ENCODE assay signal across 10 cellular contexts in the genomic region with DNA sequence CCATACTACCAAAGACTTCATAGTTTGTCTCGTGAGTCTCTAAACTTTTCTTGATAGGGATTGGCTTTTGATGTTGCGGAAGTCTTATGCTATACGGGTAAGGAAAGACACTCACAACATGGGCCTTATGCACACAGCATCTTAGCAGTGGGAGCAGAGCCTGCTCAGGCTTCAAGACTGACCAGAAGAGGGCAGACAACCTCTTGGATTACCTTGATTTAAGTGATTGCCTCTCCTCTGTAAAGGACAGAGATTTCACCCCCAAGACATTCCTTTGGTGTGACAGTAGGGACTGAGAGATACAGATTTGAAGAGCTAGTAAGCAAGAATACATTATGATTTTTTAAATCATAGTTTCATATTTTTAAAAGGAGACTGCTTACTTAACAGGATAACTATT.
A peak's percentile ranks its signal among the peaks of the same experiment; 100 is the strongest.
DNase-seq lines count a peak whose midpoint lies in the region; ATAC-seq and TF ChIP-seq lines count a peak whose summit lies in the region.
"Had no signal": no experiment of that assay in that cellular context is flagged by ENCODE, and none has a peak within 500 bp of the region (broad histone marks: within the 10 kb centered on the region; RNA-seq: fewer than 3 reads in every experiment).

No MANE protein-coding gene starts in this region.

- H4K20me1 ChIP-seq in smooth muscle cell (ENCODE audit: low read depth), result no peaks in the 10 kb centered on the region

- H3K4me3 ChIP-seq in CD8-positive, alpha-beta memory T cell (ENCODE audit: low read length), result no peak overlapping the region
- no peak overlapping the region for H3K4me3 ChIP-seq in smooth muscle cell
- no peak overlapping the region for H3K4me3 ChIP-seq in coronary artery

- H2AFZ ChIP-seq in smooth muscle cell (ENCODE audit: low read depth), result no peak overlapping the region
- H2AFZ ChIP-seq: parathyroid adenoma had no signal

- H3F3A ChIP-seq in smooth muscle cell (ENCODE audit: low read depth), result no peaks in the 10 kb centered on the region

- H3K27ac ChIP-seq in CD8-positive, alpha-beta memory T cell (ENCODE audit: low read depth, low read length), result no peak overlapping the region
- H3K27ac ChIP-seq in smooth muscle cell (ENCODE audit: low read depth), result no peak overlapping the region
- H3K27ac ChIP-seq in coronary artery, result no peak overlapping the region
- H3K27ac ChIP-seq: parathyroid adenoma had no signal

- TF ChIP-seq CTCF in activated B cell treated with CpG ODN at 0.5 μM for 24 hours (IDR thresholded peaks at IDR 0.05) (no peak), smooth muscle cell (IDR thresholded peaks at IDR 0.05; ENCODE audit: borderline replicate concordance, insufficient read depth, poor library complexity, severe bottlenecking) (peak; percentile 56), coronary artery (IDR thresholded peaks at IDR 0.05) (no peak)

- no peaks in the 10 kb centered on the region for H3K9me3 ChIP-seq in CD8-positive, alpha-beta memory T cell (ENCODE audit: low read length)
- H3K9me3 ChIP-seq in smooth muscle cell (replicated peaks; ENCODE audit: low read depth), result no peaks in the 10 kb centered on the region

- intact Hi-C loops in activated B cell treated with CpG ODN at 0.5 μM for 24 hours (cut with micrococcal nuclease), result loop anchor here (1.0 to 10.0 kb wide), 2 partner anchors 550 to 699 kb away; no protein-coding TSS in a partner anchor

- no peaks in the 10 kb centered on the region for H3K36me3 ChIP-seq in CD8-positive, alpha-beta memory T cell (ENCODE audit: insufficient read depth, low read length)
- H3K36me3 ChIP-seq in smooth muscle cell (ENCODE audit: low read depth), result no peaks in the 10 kb centered on the region

- 49% methylated on average over 3 of the region's 3 CpGs for WGBS in smooth muscle cell (ENCODE audit: low lambda C conversion rate)

- no peak overlapping the region for H3K4me3 Mint-ChIP-seq in CD8-positive, alpha-beta memory T cell
- no peak overlapping the region for H3K4me3 Mint-ChIP-seq in activated B cell treated with CpG ODN at 0.5 μM for 24 hours
- H3K4me3 Mint-ChIP-seq: T-helper 1 cell treated with Interleukin-12 subunit alpha and Interleukin-12 subunit beta and Interleukin-4 antibody, amounts not matched to agents 30 μg/mL and 1 μg/mL, for 36 hours had no signal

- no peaks in the 10 kb centered on the region for H3K79me2 ChIP-seq in smooth muscle cell (ENCODE audit: low read depth)
- H3K79me2 ChIP-seq: parathyroid adenoma had no signal

- H3K4me2 ChIP-seq in smooth muscle cell, result no peak overlapping the region

- no peaks in the 10 kb centered on the region for H3K4me1 ChIP-seq in CD8-positive, alpha-beta memory T cell (ENCODE audit: insufficient read depth, low read length)
- no peaks in the 10 kb centered on the region for H3K4me1 ChIP-seq in smooth muscle cell (ENCODE audit: low read depth)
- H3K4me1 ChIP-seq: parathyroid adenoma had no signal

- ATAC-seq in GM19035 (IDR thresholded peaks at IDR 0.05; ENCODE audit: unreplicated experiment) (peak; percentile 74), activated B cell treated with CpG ODN at 0.5 μM for 24 hours (ENCODE audit: low read depth) (peak; percentile 61)

- H3K9me3 Mint-ChIP-seq in CD8-positive, alpha-beta memory T cell, result peaks cover 0 to 8% (median 0%) of the 10 kb centered on the region in 5 donors
- H3K9me3 Mint-ChIP-seq in activated B cell treated with CpG ODN at 0.5 μM for 24 hours, result no peaks in the 10 kb centered on the region
- H3K9me3 Mint-ChIP-seq: T-helper 1 cell treated with Interleukin-12 subunit alpha and Interleukin-12 subunit beta and Interleukin-4 antibody, amounts not matched to agents 30 μg/mL and 1 μg/mL, for 36 hours had no signal

- H3K36me3 Mint-ChIP-seq in CD8-positive, alpha-beta memory T cell, result peaks cover 0 to 9% (median 0%) of the 10 kb centered on the region in 3 donors
- no peaks in the 10 kb centered on the region for H3K36me3 Mint-ChIP-seq in activated B cell treated with CpG ODN at 0.5 μM for 24 hours (ENCODE audit: low read depth)

- POLR2A ChIA-PET in CD8-positive, alpha-beta memory T cell (lab: Charles Lee), result no interaction called here
- POLR2A ChIA-PET in activated B cell treated with CpG ODN at 0.5 μM for 24 hours (lab: Charles Lee), result interaction anchor here (0.5 kb wide), 1 partner anchor 1764 kb away, joined by 3 read pairs; no protein-coding TSS in a partner anchor

- H3K27me3 ChIP-seq in CD8-positive, alpha-beta memory T cell (ENCODE audit: insufficient read depth, low read length, poor library complexity, severe bottlenecking), result no peaks in the 10 kb centered on the region
- no peaks in the 10 kb centered on the region for H3K27me3 ChIP-seq in smooth muscle cell (ENCODE audit: low read depth)

- no peaks in the 10 kb centered on the region for H3K4me1 Mint-ChIP-seq in CD8-positive, alpha-beta memory T cell
- peaks cover 5% of the 10 kb centered on the region for H3K4me1 Mint-ChIP-seq in activated B cell treated with CpG ODN at 0.5 μM for 24 hours

- no peaks in the 10 kb centered on the region for H3K27me3 Mint-ChIP-seq in CD8-positive, alpha-beta memory T cell
- H3K27me3 Mint-ChIP-seq in activated B cell treated with CpG ODN at 0.5 μM for 24 hours, result no peaks in the 10 kb centered on the region

- H3K9ac ChIP-seq in smooth muscle cell (ENCODE audit: low read depth), result no peak overlapping the region
- H3K9ac ChIP-seq: parathyroid adenoma had no signal

- CTCF ChIA-PET in CD8-positive, alpha-beta memory T cell (lab: Charles Lee), result interaction anchor here (0.7 to 1.1 kb wide), 5 partner anchors 9 to 549 kb away, joined by 3 to 7 read pairs (median 3); partner anchors contain the start of gene SAMD3
- CTCF ChIA-PET in activated B cell treated with CpG ODN at 0.5 μM for 24 hours (lab: Charles Lee), result interaction anchor here (0.6 to 1.6 kb wide), 6 partner anchors 13 to 554 kb away, joined by 3 to 4 read pairs (median 4); no protein-coding TSS in a partner anchor

- no peak overlapping the region for H3K27ac Mint-ChIP-seq in CD8-positive, alpha-beta memory T cell
- no peak overlapping the region for H3K27ac Mint-ChIP-seq in activated B cell treated with CpG ODN at 0.5 μM for 24 hours
- H3K27ac Mint-ChIP-seq: T-helper 1 cell treated with Interleukin-12 subunit alpha and Interleukin-12 subunit beta and Interleukin-4 antibody, amounts not matched to agents 30 μg/mL and 1 μg/mL, for 36 hours had no signal

- DNase-seq in CD8-positive, alpha-beta memory T cell, result peak in 4 of 5 donors; percentile 11 to 51 (median 18)
- peak; percentile 27 for DNase-seq in KG1 (lab: John Stamatoyannopoulos, UW)
- DNase-seq in activated B cell treated with CpG ODN at 0.5 μM for 24 hours, result no peak
- peak; percentile 62 for DNase-seq in fibroblast of the conjunctiva (ENCODE audit: low read depth)
- DNase-seq in smooth muscle cell (lab: John Stamatoyannopoulos, UW; ENCODE audit: unreplicated experiment), result no peak
- DNase-seq in NCI-H345 (lab: John Stamatoyannopoulos, UW), result no peak
- DNase-seq in coronary artery (ENCODE audit: low spot score), result no peak

Comparison
In these comparisons a context has a peak if more than half of its experiments do, and no peak if none do; other contexts are left out.
1. DNase-seq: peak in CD8-positive, alpha-beta memory T cell (4 of 5), KG1 (single experiment) and fibroblast of the conjunctiva (single experiment); none in activated B cell treated with CpG ODN at 0.5 μM for 24 hours (single experiment), smooth muscle cell (single experiment), NCI-H345 (single experiment) and coronary artery (single experiment).